In genomic region chr19:56423276-56423984, GRCh38 we compare ENCODE assay signal across 23 cellular contexts. TPM values are rescaled to one million over a fixed set of nuclear protein-coding genes. Genes with fewer than 3 reads are reported as not detected.
A peak's percentile ranks its signal among the peaks of the same experiment; 100 is the strongest.
DNase-seq lines count a peak whose midpoint lies in the region; ATAC-seq, FAIRE-seq and TF ChIP-seq lines count a peak whose summit lies in the region.
"Had no signal": no experiment of that assay in that cellular context is flagged by ENCODE, and none has a peak within 500 bp of the region (broad histone marks: within the 10 kb centered on the region; RNA-seq: fewer than 3 reads in every experiment).

No MANE protein-coding gene starts in this region.

- H3K9ac ChIP-seq in HUES48 (ENCODE audit: low read depth, low read length) = no peak overlapping the region
- H3K9ac ChIP-seq in muscle layer of colon (ENCODE audit: low read length) = no peak overlapping the region

- H3K4me1 ChIP-seq in A549 (no peaks in the 10 kb centered on the region), HUES48 (ENCODE audit: control insufficient read depth, insufficient read depth, low read length) (no peaks in the 10 kb centered on the region), muscle layer of colon (ENCODE audit: insufficient read depth, low read length) (no peaks in the 10 kb centered on the region), gastrocnemius medialis (no peaks in the 10 kb centered on the region), uterus (no peaks in the 10 kb centered on the region)
- no peaks in the 10 kb centered on the region for H3K4me1 ChIP-seq in effector memory CD4-positive, alpha-beta T cell (ENCODE audit: control insufficient read depth, insufficient read depth, low read length, poor library complexity, severe bottlenecking)
- H3K4me1 ChIP-seq: BE2C, heart left ventricle, left lung, transverse colon had no signal

- H3K36me3 ChIP-seq in HUES48 (ENCODE audit: control insufficient read depth, insufficient read depth, low read length) (peaks cover 7% of the 10 kb centered on the region), muscle layer of colon (ENCODE audit: insufficient read depth, low read length) (peaks cover 24% of the 10 kb centered on the region), gastrocnemius medialis (peaks cover 9 to 73% of the 10 kb centered on the region in 2 donors), uterus (no peaks in the 10 kb centered on the region)
- peaks cover 39% of the 10 kb centered on the region for H3K36me3 ChIP-seq in effector memory CD4-positive, alpha-beta T cell (ENCODE audit: control insufficient read depth, insufficient read depth, low read length)

- H3K4me2 ChIP-seq in A549 = no peak overlapping the region

- CTCF ChIA-PET in A549 (lab: Yijun Ruan, JAX) = interaction anchor here (0.6 to 1.8 kb wide), 2 partner anchors 9 to 463 kb away, joined by 3 read pairs; no protein-coding TSS in a partner anchor

- no peak for TF ChIP-seq POLR2A in A549 (IDR thresholded peaks at IDR 0.05; ENCODE audit: low read length)
- TF ChIP-seq POLR2A in gastrocnemius medialis (IDR thresholded peaks at IDR 0.05) = no peak
- no peak for TF ChIP-seq POLR2A in GM12891 (IDR thresholded peaks at IDR 0.05; ENCODE audit: low read depth, low read length)
- no peak for TF ChIP-seq POLR2A in uterus (IDR thresholded peaks at IDR 0.05)

- DNase-seq in A549 (ENCODE audit: low read depth in 1 of 2, low spot score in 1 of 2) (peak in 1 of 2 experiments; percentile 18), COLO668 (lab: John Stamatoyannopoulos, UW; ENCODE audit: unreplicated experiment) (no peak), gastrocnemius medialis (no peak), GM12891 (ENCODE audit: insufficient read length, low spot score) (no peak), uterus (no peak)
- DNase-seq in effector memory CD4-positive, alpha-beta T cell = no peak
- DNase-seq: activated B cell treated with CpG ODN at 0.5 μM for 24 hours; activated CD4-positive, alpha-beta T cell treated with anti-CD3 and anti-CD28 coated beads, Interleukin-2, amount 50 U/mL, for 4 hours; activated naive CD8-positive, alpha-beta T cell treated with anti-CD3 and anti-CD28 coated beads, Interleukin-2, amount 10 ng/mL, durations not matched to agents 7 days and 5 days; BE2C; HCEC 1CT; heart left ventricle; left lung; mucosa of descending colon; NCI-H1436 treated with DMSO at 0.1 percent for 48 hours; stimulated activated CD4-positive, alpha-beta T cell treated with anti-CD3 and anti-CD28 coated beads, Interleukin-4, amount 100 ng/mL, for 4 hours; transverse colon had no signal

- TF ChIP-seq EP300 in A549 (IDR thresholded peaks at IDR 0.05) = no peak

- WGBS in A549 (ENCODE audit: missing lambda C conversion rate) = 48% methylated on average over 5 of the region's 5 CpGs

- POLR2A ChIA-PET in A549 (lab: Yijun Ruan, JAX) = no interaction called here

- H3K27me3 ChIP-seq in HUES48 (ENCODE audit: control insufficient read depth, insufficient read depth, low read length) (no peaks in the 10 kb centered on the region), muscle layer of colon (ENCODE audit: control insufficient read depth in 1 of 2, insufficient read depth in 2 of 2, low read length in 2 of 2) (no peaks in the 10 kb centered on the region), gastrocnemius medialis (no peaks in the 10 kb centered on the region), uterus (no peaks in the 10 kb centered on the region)
- no peaks in the 10 kb centered on the region for H3K27me3 ChIP-seq in effector memory CD4-positive, alpha-beta T cell (replicated peaks; ENCODE audit: control insufficient read depth, insufficient read depth, low read length, poor library complexity, severe bottlenecking)
- H3K27me3 ChIP-seq: BE2C, heart left ventricle, left lung, transverse colon had no signal

- H3K4me3 ChIP-seq in A549 = no peak overlapping the region
- 0 out of 2 replicates have a peak overlapping the region, but pooled peaks have one; percentile 3 for H3K4me3 ChIP-seq in HUES48 (ENCODE audit: low read depth, low read length)
- peak overlapping the region; percentile 0 for H3K4me3 ChIP-seq in effector memory CD4-positive, alpha-beta T cell (ENCODE audit: insufficient read depth, low read depth, low read length, poor library complexity, severe bottlenecking)
- peak overlapping the region; percentile 21 to 36 for H3K4me3 ChIP-seq in muscle layer of colon (ENCODE audit: low read depth in 1 of 2, low read length in 2 of 2)
- H3K4me3 ChIP-seq in gastrocnemius medialis = peak overlapping the region in 1 of 4 donors; percentile 21
- H3K4me3 ChIP-seq in uterus = no peak overlapping the region
- H3K4me3 ChIP-seq: heart left ventricle, left lung, mucosa of descending colon, transverse colon had no signal

- FAIRE-seq in A549 (lab: Jason Lieb, UNC) (peak; percentile 73), GM12891 (lab: Jason Lieb, UNC) (no peak)
- FAIRE-seq: colon, D721Med, GM18507 had no signal

- intact Hi-C loops in gastrocnemius medialis (cut with DNase I; ENCODE audit: low total_unique reads) = no loop called here
- intact Hi-C loops in uterus (cut with DNase I; ENCODE audit: low total_unique reads) = no loop called here

- TF ChIP-seq RAD21 in A549 (conservative IDR thresholded peaks at IDR 0.05 in 1 of 2, IDR thresholded peaks at IDR 0.05 in 1 of 2) = no peak

- H3K9me3 ChIP-seq in A549 (peaks cover 99% of the 10 kb centered on the region), HUES48 (ENCODE audit: control insufficient read depth, insufficient read depth, low read length) (peaks cover 98% of the 10 kb centered on the region), muscle layer of colon (ENCODE audit: low read length) (peaks cover 90% of the 10 kb centered on the region), gastrocnemius medialis (peaks cover 43 to 92% (median 75%) of the 10 kb centered on the region in 3 donors), uterus (peaks cover 0 to 99% of the 10 kb centered on the region in 2 donors)
- peaks cover 68% of the 10 kb centered on the region for H3K9me3 ChIP-seq in effector memory CD4-positive, alpha-beta T cell (ENCODE audit: control insufficient read depth, low read length)

- TF ChIP-seq CTCF in A549 (IDR thresholded peaks at IDR 0.05) = no peak
- no peak for TF ChIP-seq CTCF in gastrocnemius medialis (IDR thresholded peaks at IDR 0.05 in 4 of 5, conservative IDR thresholded peaks at IDR 0.05 in 1 of 5)
- no peak for TF ChIP-seq CTCF in uterus (IDR thresholded peaks at IDR 0.05)

- in situ Hi-C loops in gastrocnemius medialis (cut with MboI; ENCODE audit: low sequenced_read_pairs in 4 of 4) = no loop called here

- ATAC-seq in A549 (no peak), gastrocnemius medialis (no peak)
- ATAC-seq: heart left ventricle, left lung, mucosa of descending colon had no signal

- H3K27ac ChIP-seq in A549 (no peak overlapping the region), HUES48 (ENCODE audit: low read depth, low read length) (no peak overlapping the region), muscle layer of colon (ENCODE audit: low read depth, low read length) (no peak overlapping the region), gastrocnemius medialis (no peak overlapping the region), uterus (no peak overlapping the region)
- no peak overlapping the region for H3K27ac ChIP-seq in effector memory CD4-positive, alpha-beta T cell (ENCODE audit: insufficient read depth, low read length, poor library complexity, severe bottlenecking)
- H3K27ac ChIP-seq: heart left ventricle, left lung, transverse colon had no signal

TF ChIP-seq in A549, 52 proteins besides CTCF, POLR2A, EP300 and RAD21:
- TF ChIP-seq HOXA7 (CRISPR knock-in tag; IDR thresholded peaks at IDR 0.05) (no peak), HES2 (IDR thresholded peaks at IDR 0.05) (0 out of 2 replicates have a peak, but pooled peaks have one; percentile 5)

TF ChIP-seq in GM12891, 5 proteins besides CTCF, POLR2A, EP300 and RAD21:
- TF ChIP-seq TAF1 (IDR thresholded peaks at IDR 0.05; ENCODE audit: low read depth, low read length) (no peak), PAX5 (IDR thresholded peaks at IDR 0.05; ENCODE audit: insufficient read depth, low read length, severe bottlenecking) (no peak), POLR2AphosphoS5 (IDR thresholded peaks at IDR 0.05; ENCODE audit: low read depth, low read length) (no peak)

RNA-seq across cellular contexts. Expression of gene ZNF583, which starts 19.3 kb away (rescaled TPM):
- 3.4 and 4.8 TPM in 2 replicates for polyA plus RNA-seq in A549 (2011; rRNA removed)
- 0.66 and 0.70 TPM in 2 replicates for polyA plus RNA-seq in A549 (2012; cell fraction: cytosol; rRNA removed)
- 0.26 and 0.40 TPM in 2 replicates for polyA plus RNA-seq in A549 (2012; cell fraction: nucleus; rRNA removed)
- polyA plus RNA-seq in A549 (2017; fragmentation: RNase III; extraction: RNeasy Plus Mini Kit Qiagen cat#74134 plus additional on column Dnase treatment) = 2.9 to 4.2 TPM (median 3.4 TPM) in 3 replicates
- 1.8 and 2.9 TPM in 2 replicates for polyA minus RNA-seq in A549 (2011; rRNA and poly(A)+ RNA removed)
- 1 to 10 TPM; 3.5 to 9.2 (median 4.3) TPM for total RNA-seq in gastrocnemius medialis
- polyA plus RNA-seq in GM12891 (2012; ENCODE audit: low read depth, missing spikeins) = 1.4 TPM
- 10 to 100 TPM in 3 of 4 donors, 1 to 10 TPM in 1; 1.5 to 25.1 (median 14.4) TPM for total RNA-seq in uterus

RNA-seq across cellular contexts. Expression of gene ZNF582, which starts 30.1 kb away (rescaled TPM):
- polyA plus RNA-seq in A549 (2011; rRNA removed) (3.2 TPM in 2 replicates), A549 (2017; fragmentation: RNase III; extraction: RNeasy Plus Mini Kit Qiagen cat#74134 plus additional on column Dnase treatment) (1.0 to 1.5 TPM (median 1.1 TPM) in 3 replicates)
- polyA plus RNA-seq in A549 (2012; cell fraction: cytosol; rRNA removed) = 1.2 and 1.3 TPM in 2 replicates
- polyA plus RNA-seq in A549 (2012; cell fraction: nucleus; rRNA removed) = 0.53 and 0.82 TPM in 2 replicates
- 1.2 and 3.8 TPM in 2 replicates for polyA minus RNA-seq in A549 (2011; rRNA and poly(A)+ RNA removed)
- total RNA-seq in gastrocnemius medialis (1 to 10 TPM in 2 of 4 donors, under 1 TPM in 2; 0.22 to 1.9 (median 0.83) TPM), uterus (10 to 100 TPM in 1 of 4 donors, 1 to 10 TPM in 3; 7.5 to 14.1 (median 8.6) TPM)
- polyA plus RNA-seq in GM12891 (2012; ENCODE audit: low read depth, missing spikeins) = 0.98 TPM
- total RNA-seq: OCI-LY7 had no signal

RNA-seq across cellular contexts. Expression of gene ZNF667, which starts 53.7 kb away (rescaled TPM):
- polyA plus RNA-seq in A549 (2011; rRNA removed) (not detected in 2 replicates), A549 (2017; fragmentation: RNase III; extraction: RNeasy Plus Mini Kit Qiagen cat#74134 plus additional on column Dnase treatment) (not detected in 3 replicates)
- not detected in 2 replicates for polyA plus RNA-seq in A549 (2012; cell fraction: cytosol; rRNA removed)
- not detected in 2 replicates for polyA plus RNA-seq in A549 (2012; cell fraction: nucleus; rRNA removed)
- polyA minus RNA-seq in A549 (2011; rRNA and poly(A)+ RNA removed) = not detected in 2 replicates
- total RNA-seq in gastrocnemius medialis (under 1 TPM; 0.24 to 0.78 (median 0.48) TPM), uterus (10 to 100 TPM in 1 of 4 donors, 1 to 10 TPM in 3; 2.3 to 20.7 (median 8.2) TPM)
- 0.04 TPM for polyA plus RNA-seq in GM12891 (2012; ENCODE audit: low read depth, missing spikeins)
- total RNA-seq: OCI-LY7 had no signal

Comparison
In these comparisons a context has a peak if more than half of its experiments do, and no peak if none do; other contexts are left out.
1. H3K4me3 ChIP-seq: peak in HUES48 (single experiment), effector memory CD4-positive, alpha-beta T cell (single experiment) and muscle layer of colon (2 of 2); none in A549 (single experiment) and uterus (0 of 2).